ENCODE assay signal across 8 cellular contexts in genomic region chr14:59483819-59484610, GRCh38. TPM values are rescaled to one million over a fixed set of nuclear protein-coding genes. Genes with fewer than 3 reads are reported as not detected.
DNase-seq lines count a peak whose midpoint lies in the region; ATAC-seq, FAIRE-seq and TF ChIP-seq lines count a peak whose summit lies in the region.

A gene with protein sequence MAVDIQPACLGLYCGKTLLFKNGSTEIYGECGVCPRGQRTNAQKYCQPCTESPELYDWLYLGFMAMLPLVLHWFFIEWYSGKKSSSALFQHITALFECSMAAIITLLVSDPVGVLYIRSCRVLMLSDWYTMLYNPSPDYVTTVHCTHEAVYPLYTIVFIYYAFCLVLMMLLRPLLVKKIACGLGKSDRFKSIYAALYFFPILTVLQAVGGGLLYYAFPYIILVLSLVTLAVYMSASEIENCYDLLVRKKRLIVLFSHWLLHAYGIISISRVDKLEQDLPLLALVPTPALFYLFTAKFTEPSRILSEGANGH (plus strand): TSS chr14:59484517. CDS start chr14:59484590, 73 bp downstream.
Gene L3HYPDH, minus strand, starts transcription at chr14:59484408. Its CDS starts 92 bp downstream, at chr14:59484316.

- H3K36me3 Mint-ChIP-seq in H9 (ENCODE audit: insufficient read depth in 1 of 3, low read depth in 3 of 3) = peaks cover 9 to 17% (median 15%) of the 10 kb centered on the region in 3 experiments; a peak in 6 of 7 replicates
- H3K36me3 Mint-ChIP-seq in nephron progenitor cell (ENCODE audit: low read depth) = peaks cover 18% of the 10 kb centered on the region

- H3K14ac ChIP-seq in H9 (ENCODE audit: insufficient read depth, low read length) = peak within 1 kb of the TSS; percentile 88

- H3K79me1 ChIP-seq in H9 (ENCODE audit: insufficient read depth, low read depth, low read length, poor library complexity, severe bottlenecking) = no peaks in the 10 kb centered on the region

- H4K20me1 ChIP-seq in H9 (ENCODE audit: control insufficient read depth, insufficient read depth, insufficient read length) = no peaks in the 10 kb centered on the region

- no peak within 1 kb of the TSS for H2BK15ac ChIP-seq in H9 (ENCODE audit: low read depth, low read length)

- H3K23me2 ChIP-seq in H9 (ENCODE audit: insufficient read length, low read depth, low read length, poor library complexity, severe bottlenecking) = peaks cover 4% of the 10 kb centered on the region

- H3K27me3 Mint-ChIP-seq in H9 (ENCODE audit: low read depth) = no peaks in the 10 kb centered on the region
- H3K27me3 Mint-ChIP-seq in nephron progenitor cell (ENCODE audit: low read depth, poor library complexity) = no peaks in the 10 kb centered on the region
- no peaks in the 10 kb centered on the region for H3K27me3 Mint-ChIP-seq in stimulated activated naive CD8-positive, alpha-beta T cell treated with anti-CD3 and anti-CD28 coated beads, Interleukin-15, amount 100 ng/mL, for 72 hours

- H3K79me2 ChIP-seq in H9 (ENCODE audit: insufficient read depth, low read length) = peaks cover 2% of the 10 kb centered on the region; the same call in 1 of the 2 replicates

- peak within 1 kb of the TSS; percentile 88 for H3K4me2 ChIP-seq in H9 (ENCODE audit: insufficient read depth, insufficient read length, low read length)

- peak; percentile 96 for ATAC-seq in stimulated activated naive CD8-positive, alpha-beta T cell treated with anti-CD3 and anti-CD28 coated beads, Interleukin-15, amount 100 ng/mL, for 72 hours

- H3K4ac ChIP-seq in H9 (ENCODE audit: low read depth, low read length) = no peak within 1 kb of the TSS

- TF ChIP-seq CTCF in H9 (conservative IDR thresholded peaks at IDR 0.05) (peak; percentile 62), fibroblast of pulmonary artery (IDR thresholded peaks at IDR 0.05; ENCODE audit: low read length, missing control alignments) (peak; percentile 50), nephron progenitor cell (IDR thresholded peaks at IDR 0.05) (peak; percentile 59)

- H3T11ph ChIP-seq in H9 (ENCODE audit: low read length) = no peak within 1 kb of the TSS

- H3K9me3 Mint-ChIP-seq in H9 (no peaks in the 10 kb centered on the region), nephron progenitor cell (no peaks in the 10 kb centered on the region)
- H3K9me3 Mint-ChIP-seq in stimulated activated naive CD8-positive, alpha-beta T cell treated with anti-CD3 and anti-CD28 coated beads, Interleukin-15, amount 100 ng/mL, for 72 hours = no peaks in the 10 kb centered on the region

- H3K4me3 ChIP-seq in fibroblast of pulmonary artery (replicated peaks; ENCODE audit: low read depth, low read length) = peak within 1 kb of the TSS; percentile 77

- H2AK5ac ChIP-seq in H9 (ENCODE audit: insufficient read length, low read length) = no peak within 1 kb of the TSS

- H2BK120ac ChIP-seq in H9 (ENCODE audit: low read depth, low read length, poor library complexity, severe bottlenecking) = no peak within 1 kb of the TSS

- H2BK12ac ChIP-seq in H9 (ENCODE audit: insufficient read length, low read depth, low read length) = no peak within 1 kb of the TSS

- peak; percentile 75 for FAIRE-seq in G401.6 (lab: Jason Lieb, UNC)

- H3K4me1 Mint-ChIP-seq in H9 = peaks cover 18 to 20% of the 10 kb centered on the region in 2 experiments
- peaks cover 65% of the 10 kb centered on the region for H3K4me1 Mint-ChIP-seq in nephron progenitor cell
- peaks cover 51% of the 10 kb centered on the region for H3K4me1 Mint-ChIP-seq in stimulated activated naive CD8-positive, alpha-beta T cell treated with anti-CD3 and anti-CD28 coated beads, Interleukin-15, amount 100 ng/mL, for 72 hours

- H4K8ac ChIP-seq in H9 (replicated peaks; ENCODE audit: insufficient read length, low read depth, low read length) = no peak within 1 kb of the TSS

- H3K18ac ChIP-seq in H9 (ENCODE audit: insufficient read length, low read depth, low read length) = peak within 1 kb of the TSS; percentile 79

- no peaks in the 10 kb centered on the region for H3K9me3 ChIP-seq in H9 (ENCODE audit: control insufficient read depth, low read depth, low read length)

- H2AFZ ChIP-seq in H9 (ENCODE audit: low read length) = peak within 1 kb of the TSS; percentile 95

- H4K91ac ChIP-seq in H9 (ENCODE audit: insufficient read length, low read depth, low read length) = no peak within 1 kb of the TSS

- DNase-seq in H9 = peak; percentile 97
- peak; percentile 94 for DNase-seq in M059J (ENCODE audit: low read depth)
- peak; percentile 96 to 98 for DNase-seq in SHP77 (lab: John Stamatoyannopoulos, UW)
- peak; percentile 96 for DNase-seq in activated effector memory CD4-positive, alpha-beta T cell treated with Interleukin-2 at 50 U/mL for 16 hours
- DNase-seq in fibroblast of pulmonary artery (ENCODE audit: low read depth) = peak; percentile 95
- peak; percentile 99 for DNase-seq in nephron progenitor cell
- DNase-seq in stimulated activated naive CD8-positive, alpha-beta T cell treated with anti-CD3 and anti-CD28 coated beads, Interleukin-15, amount 100 ng/mL, for 72 hours = peak; percentile 95 to 97

- no peaks in the 10 kb centered on the region; the same call in 1 of the 2 replicates for H3K27me3 ChIP-seq in H9 (ENCODE audit: insufficient read depth, low read length)

- H3K23ac ChIP-seq in H9 (ENCODE audit: insufficient read length, low read depth, low read length) = no peak within 1 kb of the TSS

- no peak within 1 kb of the TSS for H2BK5ac ChIP-seq in H9 (ENCODE audit: insufficient read length, low read length)

- no CpG with 5 or more reads among the region's 89 CpGs for WGBS in H9 (ENCODE audit: extremely low coverage, insufficient read length, low lambda C conversion rate)

- no peak within 1 kb of the TSS for H2BK20ac ChIP-seq in H9 (ENCODE audit: low read depth, low read length, poor library complexity, severe bottlenecking)

- peak within 1 kb of the TSS; percentile 65 for H3K27ac ChIP-seq in H9 (ENCODE audit: insufficient read length, low read depth, low read length)

- no peak within 1 kb of the TSS for H3K56ac ChIP-seq in H9 (ENCODE audit: insufficient read length, low read depth, low read length)

- peak within 1 kb of the TSS; percentile 94 to 98 (median 97) for H3K27ac Mint-ChIP-seq in H9
- H3K27ac Mint-ChIP-seq in nephron progenitor cell = peak within 1 kb of the TSS; percentile 99
- peak within 1 kb of the TSS; percentile 76 to 89 for H3K27ac Mint-ChIP-seq in stimulated activated naive CD8-positive, alpha-beta T cell treated with anti-CD3 and anti-CD28 coated beads, Interleukin-15, amount 100 ng/mL, for 72 hours

- H4K5ac ChIP-seq in H9 (ENCODE audit: insufficient read length, low read depth, low read length) = no peak within 1 kb of the TSS

- no peaks in the 10 kb centered on the region for H3K4me1 ChIP-seq in H9 (ENCODE audit: insufficient read depth, low read length)

- H3K4me3 Mint-ChIP-seq in H9 (peak within 1 kb of the TSS; percentile 83 to 97), nephron progenitor cell (peak within 1 kb of the TSS; percentile 96)
- H3K4me3 Mint-ChIP-seq in stimulated activated naive CD8-positive, alpha-beta T cell treated with anti-CD3 and anti-CD28 coated beads, Interleukin-15, amount 100 ng/mL, for 72 hours = peak within 1 kb of the TSS; percentile 88

- H3K9ac ChIP-seq in H9 (ENCODE audit: extremely low read depth, insufficient read length, low read length) = peak within 1 kb of the TSS; percentile 91

RNA-seq across cellular contexts. Expression of the first gene that starts in this region (rescaled TPM):
- 32.5 and 33.8 TPM in 2 replicates for total RNA-seq in H9 (2021)
- 131 and 142 TPM in 2 replicates for total RNA-seq in M059J (2014; rRNA removed; shearing (Covaris generic))

RNA-seq across cellular contexts. Expression of gene L3HYPDH, which starts in this region (rescaled TPM):
- 13.5 and 15.7 TPM in 2 replicates for total RNA-seq in H9 (2021)
- 33.2 and 38.1 TPM in 2 replicates for total RNA-seq in M059J (2014; rRNA removed; shearing (Covaris generic))

Comparison
In these comparisons a context has a peak if more than half of its experiments do, and no peak if none do; other contexts are left out.
1. Peak in every context shown above with its lines: DNase-seq, ATAC-seq, H3K4me3 ChIP-seq and H3K27ac ChIP-seq.